ENCODE assay signal across 27 cellular contexts in genomic region chr22:29443861-29444431, GRCh38. TPM values are rescaled to one million over a fixed set of nuclear protein-coding genes. Genes with fewer than 3 reads are reported as not detected.
"Had no signal": no experiment of that assay in that cellular context is flagged by ENCODE, and none has a peak within 500 bp of the region (broad histone marks: within the 10 kb centered on the region; RNA-seq: fewer than 3 reads in every experiment).

No MANE protein-coding gene starts in this region.

- H3K36me3 ChIP-seq: gastrocnemius medialis, left lung, pancreas, right lobe of liver, stomach, suprapubic skin, tibial nerve, uterus had no signal

- H3K4me1 ChIP-seq: gastrocnemius medialis, left lung, pancreas, right lobe of liver, stomach, suprapubic skin, tibial nerve, uterus had no signal

- H3K4me3 ChIP-seq: gastrocnemius medialis, left lung, pancreas, right lobe of liver, skin epidermis, stomach, suprapubic skin, tibial nerve, uterus had no signal

- H3K9me3 ChIP-seq: gastrocnemius medialis, left lung, pancreas, right lobe of liver, stomach, suprapubic skin, tibial nerve, uterus had no signal

- H3K27me3 ChIP-seq: pancreas, right lobe of liver, suprapubic skin, tibial nerve, uterus had no signal

- H3K27ac ChIP-seq: gastrocnemius medialis, left lung, pancreas, right lobe of liver, skin epidermis, stomach, suprapubic skin, tibial nerve, uterus had no signal

- DNase-seq: activated CD4-positive, alpha-beta memory T cell treated with anti-CD3 and anti-CD28 coated beads for 36 hours; activated CD4-positive, alpha-beta T cell treated with anti-CD3 and anti-CD28 coated beads for 48 hours; activated gamma-delta T cell; activated naive CD4-positive, alpha-beta T cell treated with anti-CD3 and anti-CD28 coated beads, Interleukin-2, amount 50 U/mL, for 16 hours; activated naive CD8-positive, alpha-beta T cell treated with anti-CD3 and anti-CD28 coated beads, Interleukin-2, amount 50 U/mL, for 24 hours; activated T-cell treated with anti-CD3 and anti-CD28 coated beads, Interleukin-2, amount 50 U/mL, for 72 hours; anterior cingulate cortex; central memory CD4-positive, alpha-beta T cell; effector memory CD4-positive, alpha-beta T cell; gastrocnemius medialis; hippocampal formation; left lung; right lobe of liver; stimulated activated CD4-positive, alpha-beta T cell treated with anti-CD3 and anti-CD28 coated beads, Interleukin-2, amount 100 ng/mL, for 24 hours; stomach; T-helper 17 cell; uterus had no signal

- ATAC-seq: activated naive CD8-positive, alpha-beta T cell treated with anti-CD3 and anti-CD28 coated beads, Interleukin-2, amount 50 U/mL, for 24 hours; activated T-cell treated with anti-CD3 and anti-CD28 coated beads, Interleukin-2, amount 50 U/mL, for 72 hours; gastrocnemius medialis; left lung; pancreas; right lobe of liver; stimulated activated memory B cell treated with anti-CD40 and anti-IgM and Interleukin-4, amounts not matched to agents 10 μg/mL and 1 μg/mL and 100 μg/mL, for 72 hours; T-helper 17 cell had no signal

RNA-seq across cellular contexts. Expression of gene RFPL1, which starts 5.6 kb away (rescaled TPM):
- total RNA-seq: activated CD4-positive, alpha-beta memory T cell treated with anti-CD3 and anti-CD28 coated beads for 36 hours; activated T-cell treated with anti-CD3 and anti-CD28 coated beads, Interleukin-2, amount 50 U/mL, for 72 hours; dermis microvascular lymphatic vessel endothelial cell; gastrocnemius medialis; left lung; lung microvascular endothelial cell; mononuclear cell; myocyte; pancreas; pulmonary artery endothelial cell; stomach; T-helper 17 cell; tibial nerve; uterus had no signal
- polyA plus RNA-seq: stomach had no signal

RNA-seq across cellular contexts. Expression of gene NEFH, which starts 36.1 kb away (rescaled TPM):
- total RNA-seq: lung microvascular endothelial cell had no signal
